ENCODE assay signal across 26 cellular contexts in the genomic region with DNA sequence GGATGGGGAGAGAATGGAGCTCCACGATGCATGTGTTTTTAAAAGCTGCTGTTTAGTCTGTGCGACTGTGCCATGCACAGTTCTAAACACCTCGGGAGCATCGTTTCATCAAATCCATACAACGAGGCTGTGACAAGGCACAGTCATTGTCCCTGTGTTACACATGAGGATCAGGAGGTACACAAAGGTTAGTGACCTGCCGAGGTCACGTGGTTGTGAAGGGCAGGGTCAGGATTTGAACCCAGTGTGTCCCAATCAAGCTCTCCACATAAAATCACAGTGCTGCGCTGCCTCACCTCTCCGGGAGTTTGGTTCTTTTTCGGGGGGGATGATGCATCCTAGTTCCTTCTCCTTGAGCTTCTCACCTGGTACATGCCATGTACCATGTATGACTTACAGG.
"Had no signal": no experiment of that assay in that cellular context is flagged by ENCODE, and none has a peak within 500 bp of the region (broad histone marks: within the 10 kb centered on the region; RNA-seq: fewer than 3 reads in every experiment).

No MANE protein-coding gene starts in this region.

- H3K4me3 ChIP-seq: MG63 had no signal

- H3K9me3 Mint-ChIP-seq: activated naive CD8-positive, alpha-beta T cell treated with anti-CD3 and anti-CD28 coated beads, Interleukin-2, amount 10 ng/mL, durations not matched to agents 7 days and 5 days; central memory CD8-positive, alpha-beta T cell; T-helper 1 cell treated with Interleukin-12 subunit alpha and Interleukin-12 subunit beta and Interleukin-4 antibody, amounts not matched to agents 30 μg/mL and 1 μg/mL, for 36 hours; WTC11 had no signal

- DNase-seq: activated CD4-positive, alpha-beta T cell treated with anti-CD3 and anti-CD28 coated beads for 48 hours; activated CD4-positive, alpha-beta T cell treated with anti-CD3 and anti-CD28 coated beads, Interleukin-2, amount 50 U/mL, for 4 hours; activated CD4-positive, CD25-positive, alpha-beta regulatory T cell treated with anti-CD3 and anti-CD28 coated beads, Interleukin-2, amount 50 U/mL, for 72 hours; activated CD8-positive, alpha-beta T cell treated with anti-CD3 and anti-CD28 coated beads, Interleukin-2, amount 10 ng/mL, durations not matched to agents 7 days and 5 days; activated naive CD4-positive, alpha-beta T cell treated with anti-CD3 and anti-CD28 coated beads, Interleukin-2, amount 50 U/mL, for 16 hours; activated naive CD8-positive, alpha-beta T cell treated with anti-CD3 and anti-CD28 coated beads, Interleukin-2, amount 10 ng/mL, durations not matched to agents 7 days and 5 days; amniotic stem cell; MG63; MV-4-11; NCI-H1092 treated with DMSO at 0.1 percent for 48 hours; NCI-H1417 treated with DMSO at 0.1 percent for 48 hours; NCI-H1694; NCI-H2029; NCI-H2107; NCI-H2171 treated with DMSO at 0.1 percent for 48 hours; NCI-H226; NCI-H510A; NCI-H526 treated with DMSO at 0.1 percent for 48 hours; OCI-M1; SHP77 had no signal

- H3K27ac Mint-ChIP-seq: activated CD8-positive, alpha-beta T cell treated with anti-CD3 and anti-CD28 coated beads, Interleukin-2, amount 10 ng/mL, durations not matched to agents 7 days and 5 days; activated naive CD8-positive, alpha-beta T cell treated with anti-CD3 and anti-CD28 coated beads, Interleukin-2, amount 10 ng/mL, durations not matched to agents 7 days and 5 days; T-helper 1 cell treated with Interleukin-12 subunit alpha and Interleukin-12 subunit beta and Interleukin-4 antibody, amounts not matched to agents 30 μg/mL and 1 μg/mL, for 36 hours; WTC11 had no signal

- H3K36me3 Mint-ChIP-seq: activated naive CD8-positive, alpha-beta T cell treated with anti-CD3 and anti-CD28 coated beads, Interleukin-2, amount 10 ng/mL, durations not matched to agents 7 days and 5 days; brain; WTC11 had no signal

- ATAC-seq: activated CD8-positive, alpha-beta T cell treated with anti-CD3 and anti-CD28 coated beads, Interleukin-2, amount 10 ng/mL, durations not matched to agents 7 days and 5 days; Panc1 had no signal

- FAIRE-seq: astrocyte had no signal

- H3K9me3 ChIP-seq: MG63 had no signal

- H3K27me3 ChIP-seq: MG63 had no signal

- H3K4me3 Mint-ChIP-seq: activated CD8-positive, alpha-beta T cell treated with anti-CD3 and anti-CD28 coated beads, Interleukin-2, amount 10 ng/mL, durations not matched to agents 7 days and 5 days; activated naive CD8-positive, alpha-beta T cell treated with anti-CD3 and anti-CD28 coated beads, Interleukin-2, amount 10 ng/mL, durations not matched to agents 7 days and 5 days; central memory CD8-positive, alpha-beta T cell; T-helper 1 cell treated with Interleukin-12 subunit alpha and Interleukin-12 subunit beta and Interleukin-4 antibody, amounts not matched to agents 30 μg/mL and 1 μg/mL, for 36 hours had no signal
